In the genomic region with DNA sequence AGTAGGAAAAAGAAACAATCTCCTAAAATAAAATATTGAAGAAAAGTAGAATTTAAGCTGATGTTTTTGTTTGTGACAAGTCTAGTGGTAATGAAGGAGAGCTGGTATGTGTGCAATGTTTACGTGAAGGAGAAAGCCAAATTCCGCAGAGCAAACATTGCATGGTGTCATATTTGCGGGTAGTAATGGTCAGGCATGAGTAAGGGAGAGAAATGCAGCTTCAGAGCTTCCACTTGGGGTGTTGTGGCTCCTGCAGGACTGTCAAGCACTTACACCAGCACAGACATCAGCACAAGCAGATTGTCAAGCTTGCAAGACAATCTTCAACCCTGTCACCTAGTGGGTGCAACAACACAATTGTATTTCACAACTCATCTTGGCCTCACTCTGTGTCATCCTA, we compare ENCODE assay signal across 21 cellular contexts.
DNase-seq lines count a peak whose midpoint lies in the region; ATAC-seq and TF ChIP-seq lines count a peak whose summit lies in the region.
"Had no signal": no experiment of that assay in that cellular context is flagged by ENCODE, and none has a peak within 500 bp of the region (broad histone marks: within the 10 kb centered on the region; RNA-seq: fewer than 3 reads in every experiment).

No MANE protein-coding gene starts in this region.

- H3K4me1 Mint-ChIP-seq in activated CD4-positive, alpha-beta T cell treated with anti-CD3 and anti-CD28 coated beads for 36 hours, result no peaks in the 10 kb centered on the region
- H3K4me1 Mint-ChIP-seq in Calu3 (ENCODE audit: low read depth, unreplicated experiment), result no peaks in the 10 kb centered on the region
- H3K4me1 Mint-ChIP-seq: activated CD4-positive, alpha-beta memory T cell treated with anti-CD3 and anti-CD28 coated beads, Interleukin-2, amount 10 ng/mL, durations not matched to agents 7 days and 5 days had no signal

- DNase-seq in H7 (peak; percentile 5), SK-N-MC (ENCODE audit: low read depth, low spot score) (no peak), epithelial cell of proximal tubule (ENCODE audit: low read depth) (peak; percentile 15), myocyte (ENCODE audit: low read depth) (peak; percentile 50), GM19240 (ENCODE audit: insufficient read length, low spot score) (no peak), Calu3 (no peak)
- DNase-seq in stimulated activated CD4-positive, alpha-beta T cell treated with anti-CD3 and anti-CD28 coated beads, Interleukin-2, amount 100 ng/mL, for 48 hours, result no peak
- no peak for DNase-seq in activated CD4-positive, alpha-beta T cell treated with anti-CD3 and anti-CD28 coated beads for 36 hours
- DNase-seq: activated CD4-positive, alpha-beta memory T cell treated with anti-CD3 and anti-CD28 coated beads, Interleukin-2, amount 10 ng/mL, durations not matched to agents 7 days and 5 days; activated T-cell treated with anti-CD3 and anti-CD28 coated beads, Interleukin-2, amount 50 U/mL, for 4 hours; GDM1; KBM-7; left cardiac atrium; mucosa of descending colon; NCI-H1092 treated with DMSO at 0.1 percent for 48 hours; NCI-H774; occipital lobe; stimulated activated CD4-positive, alpha-beta T cell treated with anti-CD3 and anti-CD28 coated beads, Interleukin-1b, Interleukin-23, amount 100 ng/mL, for 48 hours; SW 1271 had no signal

- H3K4me3 ChIP-seq in H7 (ENCODE audit: insufficient read depth, low read depth, low read length), result no peak overlapping the region
- H3K4me3 ChIP-seq in SK-N-MC, result no peak overlapping the region
- no peak overlapping the region for H3K4me3 ChIP-seq in epithelial cell of proximal tubule (ENCODE audit: low read depth, low read length)
- H3K4me3 ChIP-seq: mucosa of descending colon had no signal

- no peak for TF ChIP-seq CTCF in epithelial cell of proximal tubule (conservative IDR thresholded peaks at IDR 0.05; ENCODE audit: low read depth, low read length)
- no peak for TF ChIP-seq CTCF in Calu3 (IDR thresholded peaks at IDR 0.05; ENCODE audit: unreplicated experiment)

- CTCF ChIA-PET in activated CD4-positive, alpha-beta T cell treated with anti-CD3 and anti-CD28 coated beads for 36 hours (lab: Charles Lee), result interaction anchor here (1.5 kb wide), 1 partner anchor 13 kb away, joined by 3 read pairs; no protein-coding TSS in a partner anchor
- CTCF ChIA-PET in Calu3 (lab: Charles Lee), result no interaction called here

- H3K36me3 ChIP-seq in H7 (replicated peaks; ENCODE audit: control insufficient read depth, insufficient read depth, low read length) (no peaks in the 10 kb centered on the region), SK-N-MC (ENCODE audit: insufficient read depth, low read length) (no peaks in the 10 kb centered on the region)

- peak overlapping the region; percentile 90; the same call in 1 of the 2 replicates for H3K27ac ChIP-seq in SK-N-MC

- intact Hi-C loops in activated CD4-positive, alpha-beta T cell treated with anti-CD3 and anti-CD28 coated beads for 36 hours (cut with DNase I, micrococcal nuclease), result no loop called here
- intact Hi-C loops in Calu3 (cut with micrococcal nuclease; ENCODE audit: unreplicated experiment), result no loop called here

- H3K9me3 Mint-ChIP-seq in activated CD4-positive, alpha-beta T cell treated with anti-CD3 and anti-CD28 coated beads for 36 hours (ENCODE audit: low read depth), result no peaks in the 10 kb centered on the region
- H3K9me3 Mint-ChIP-seq in Calu3 (ENCODE audit: low read depth, unreplicated experiment), result no peaks in the 10 kb centered on the region
- H3K9me3 Mint-ChIP-seq: activated CD4-positive, alpha-beta memory T cell treated with anti-CD3 and anti-CD28 coated beads, Interleukin-2, amount 10 ng/mL, durations not matched to agents 7 days and 5 days; activated T-cell treated with anti-CD3 and anti-CD28 coated beads, Interleukin-2, amount 50 U/mL, for 4 hours had no signal

- H3K9me3 ChIP-seq in SK-N-MC (ENCODE audit: low read depth, low read length), result no peaks in the 10 kb centered on the region
- H3K9me3 ChIP-seq: mucosa of descending colon had no signal

- POLR2A ChIA-PET in activated CD4-positive, alpha-beta T cell treated with anti-CD3 and anti-CD28 coated beads for 36 hours (lab: Charles Lee), result no interaction called here

- no TSS peak for BruUV-seq in Calu3 (replicated peaks; lab: Mats Ljungman, UMichigan)

- H3K4me3 Mint-ChIP-seq in activated CD4-positive, alpha-beta T cell treated with anti-CD3 and anti-CD28 coated beads for 36 hours, result no peak overlapping the region
- no peak overlapping the region for H3K4me3 Mint-ChIP-seq in Calu3 (ENCODE audit: low read depth, unreplicated experiment)
- H3K4me3 Mint-ChIP-seq: activated CD4-positive, alpha-beta memory T cell treated with anti-CD3 and anti-CD28 coated beads, Interleukin-2, amount 10 ng/mL, durations not matched to agents 7 days and 5 days; activated naive CD8-positive, alpha-beta T cell; activated T-cell treated with anti-CD3 and anti-CD28 coated beads, Interleukin-2, amount 50 U/mL, for 4 hours had no signal

- no peaks in the 10 kb centered on the region for H3K36me3 Mint-ChIP-seq in activated CD4-positive, alpha-beta T cell treated with anti-CD3 and anti-CD28 coated beads for 36 hours (ENCODE audit: low read depth)
- H3K36me3 Mint-ChIP-seq in Calu3 (ENCODE audit: insufficient read depth, unreplicated experiment), result no peaks in the 10 kb centered on the region
- H3K36me3 Mint-ChIP-seq: activated naive CD8-positive, alpha-beta T cell had no signal

- ATAC-seq in activated CD4-positive, alpha-beta T cell treated with anti-CD3 and anti-CD28 coated beads for 36 hours, result no peak
- ATAC-seq: activated T-cell treated with anti-CD3 and anti-CD28 coated beads, Interleukin-2, amount 50 U/mL, for 4 hours; left cardiac atrium; mucosa of descending colon; sciatic nerve had no signal

- no peaks in the 10 kb centered on the region for H3K27me3 ChIP-seq in H7 (ENCODE audit: control insufficient read depth, insufficient read depth, low read length)

- no peak overlapping the region for H3K27ac Mint-ChIP-seq in activated CD4-positive, alpha-beta T cell treated with anti-CD3 and anti-CD28 coated beads for 36 hours
- no peak overlapping the region for H3K27ac Mint-ChIP-seq in Calu3 (ENCODE audit: unreplicated experiment)
- H3K27ac Mint-ChIP-seq: activated CD4-positive, alpha-beta memory T cell treated with anti-CD3 and anti-CD28 coated beads, Interleukin-2, amount 10 ng/mL, durations not matched to agents 7 days and 5 days; activated naive CD8-positive, alpha-beta T cell had no signal

- H3K9ac ChIP-seq in SK-N-MC (ENCODE audit: insufficient read length), result no peak overlapping the region

- no peaks in the 10 kb centered on the region for H3K27me3 Mint-ChIP-seq in activated CD4-positive, alpha-beta T cell treated with anti-CD3 and anti-CD28 coated beads for 36 hours
- no peaks in the 10 kb centered on the region for H3K27me3 Mint-ChIP-seq in Calu3 (ENCODE audit: unreplicated experiment)
- H3K27me3 Mint-ChIP-seq: activated CD4-positive, alpha-beta memory T cell treated with anti-CD3 and anti-CD28 coated beads, Interleukin-2, amount 10 ng/mL, durations not matched to agents 7 days and 5 days; activated naive CD8-positive, alpha-beta T cell had no signal

Comparison
In these comparisons a context has a peak if more than half of its experiments do, and no peak if none do; other contexts are left out.
1. DNase-seq: peak in H7 (single experiment), epithelial cell of proximal tubule (single experiment) and myocyte (single experiment); none in SK-N-MC (single experiment), stimulated activated CD4-positive, alpha-beta T cell treated with anti-CD3 and anti-CD28 coated beads, Interleukin-2, amount 100 ng/mL, for 48 hours (0 of 2), GM19240 (single experiment), activated CD4-positive, alpha-beta T cell treated with anti-CD3 and anti-CD28 coated beads for 36 hours (single experiment) and Calu3 (single experiment).